8 cellular contexts compared by ENCODE assay signal in genomic region chr12:54749191-54749818, GRCh38.
DNase-seq lines count a peak whose midpoint lies in the region; ATAC-seq and TF ChIP-seq lines count a peak whose summit lies in the region.

No MANE protein-coding gene starts in this region.

- H3K9me3 Mint-ChIP-seq in T-helper 1 cell treated with Interleukin-12 subunit alpha and Interleukin-12 subunit beta and Interleukin-4 antibody, amounts not matched to agents 30 μg/mL and 1 μg/mL, for 36 hours, result no peaks in the 10 kb centered on the region
- H3K9me3 Mint-ChIP-seq in mesothelial cell of epicardium, result no peaks in the 10 kb centered on the region

- H3K4me3 ChIP-seq in Loucy (ENCODE audit: low read length, poor library complexity, severe bottlenecking), result no peak overlapping the region

- ATAC-seq in GM21367 (IDR thresholded peaks at IDR 0.05; ENCODE audit: unreplicated experiment), result peak; percentile 75

- H3K4me1 ChIP-seq in Loucy (ENCODE audit: insufficient read depth, low read length, poor library complexity, severe bottlenecking), result peaks cover 6% of the 10 kb centered on the region

- H3K4me2 ChIP-seq in Loucy (ENCODE audit: low read depth, low read length, poor library complexity, severe bottlenecking), result peak overlapping the region; percentile 12

- H3K9me2 ChIP-seq in Loucy (replicated peaks; ENCODE audit: low read depth, low read length), result no peaks in the 10 kb centered on the region

- no peaks in the 10 kb centered on the region for H3K27me3 ChIP-seq in Loucy (ENCODE audit: insufficient read depth, low read length, poor library complexity, severe bottlenecking)

- no peaks in the 10 kb centered on the region for H3K36me3 ChIP-seq in Loucy (ENCODE audit: insufficient read depth, low read length)

- no peaks in the 10 kb centered on the region for H4K20me1 ChIP-seq in Loucy (ENCODE audit: insufficient read depth, low read length, poor library complexity, severe bottlenecking)

- H2AFZ ChIP-seq in Loucy (ENCODE audit: low read length), result peak overlapping the region; percentile 73

- peaks cover 15% of the 10 kb centered on the region for H3K4me1 Mint-ChIP-seq in T-helper 1 cell treated with Interleukin-12 subunit alpha and Interleukin-12 subunit beta and Interleukin-4 antibody, amounts not matched to agents 30 μg/mL and 1 μg/mL, for 36 hours (ENCODE audit: low read depth)
- H3K4me1 Mint-ChIP-seq in mesothelial cell of epicardium, result no peaks in the 10 kb centered on the region

- no peaks in the 10 kb centered on the region for H3F3A ChIP-seq in Loucy (ENCODE audit: low read depth)

- no peaks in the 10 kb centered on the region for H3K79me2 ChIP-seq in Loucy (ENCODE audit: insufficient read depth, low read length)

- TF ChIP-seq CTCF in Loucy (conservative IDR thresholded peaks at IDR 0.05; ENCODE audit: low read length) (peak; percentile 95), mesothelial cell of epicardium (IDR thresholded peaks at IDR 0.05; ENCODE audit: unreplicated experiment) (peak; percentile 70)

- H3K27ac Mint-ChIP-seq in T-helper 1 cell treated with Interleukin-12 subunit alpha and Interleukin-12 subunit beta and Interleukin-4 antibody, amounts not matched to agents 30 μg/mL and 1 μg/mL, for 36 hours, result peak overlapping the region; percentile 42
- H3K27ac Mint-ChIP-seq in mesothelial cell of epicardium, result no peak overlapping the region

- peak; percentile 83 for DNase-seq in NCI-H510A treated with DMSO at 0.1 percent for 48 hours (lab: John Stamatoyannopoulos, UW)
- no peak for DNase-seq in NCI-H510A (lab: John Stamatoyannopoulos, UW)
- DNase-seq in dermis blood vessel endothelial cell, result peak; percentile 70
- no peak for DNase-seq in mesothelial cell of epicardium (ENCODE audit: low spot score in 2 of 2, unreplicated experiment in 2 of 2)
- no peak for DNase-seq in occipital lobe (lab: John Stamatoyannopoulos, UW)

- H3K27me3 Mint-ChIP-seq in T-helper 1 cell treated with Interleukin-12 subunit alpha and Interleukin-12 subunit beta and Interleukin-4 antibody, amounts not matched to agents 30 μg/mL and 1 μg/mL, for 36 hours (ENCODE audit: low read depth), result peaks cover 18% of the 10 kb centered on the region
- peaks cover 31% of the 10 kb centered on the region for H3K27me3 Mint-ChIP-seq in mesothelial cell of epicardium (ENCODE audit: low read depth)

- no peak overlapping the region for H3K9ac ChIP-seq in Loucy (ENCODE audit: low read depth, low read length, poor library complexity, severe bottlenecking)

- no peaks in the 10 kb centered on the region for H3K9me3 ChIP-seq in Loucy (ENCODE audit: insufficient read depth, low read depth, low read length)

- H3K36me3 Mint-ChIP-seq in T-helper 1 cell treated with Interleukin-12 subunit alpha and Interleukin-12 subunit beta and Interleukin-4 antibody, amounts not matched to agents 30 μg/mL and 1 μg/mL, for 36 hours (ENCODE audit: low read depth), result no peaks in the 10 kb centered on the region
- H3K36me3 Mint-ChIP-seq in mesothelial cell of epicardium, result no peaks in the 10 kb centered on the region

- peak overlapping the region; percentile 7 for H3K4me3 Mint-ChIP-seq in T-helper 1 cell treated with Interleukin-12 subunit alpha and Interleukin-12 subunit beta and Interleukin-4 antibody, amounts not matched to agents 30 μg/mL and 1 μg/mL, for 36 hours
- H3K4me3 Mint-ChIP-seq in mesothelial cell of epicardium, result no peak overlapping the region

Comparison
In these comparisons a context has a peak if more than half of its experiments do, and no peak if none do; other contexts are left out.
1. DNase-seq: peak in NCI-H510A treated with DMSO at 0.1 percent for 48 hours (single experiment) and dermis blood vessel endothelial cell (single experiment); none in NCI-H510A (single experiment), mesothelial cell of epicardium (0 of 2) and occipital lobe (single experiment).